10 cellular contexts compared by ENCODE assay signal in genomic region chr2:130142396-130143265, GRCh38. TPM values are rescaled to one million over a fixed set of nuclear protein-coding genes. Genes with fewer than 3 reads are reported as not detected.
DNase-seq lines count a peak whose midpoint lies in the region; ATAC-seq, FAIRE-seq and TF ChIP-seq lines count a peak whose summit lies in the region.
"Not testable (repeated sequence)": the region's sequence is repeated elsewhere in the genome, so short reads cannot be mapped to it uniquely, and the experiment has no call there.
"Had no signal": no experiment of that assay in that cellular context is flagged by ENCODE, and none has a peak within 500 bp of the region (broad histone marks: within the 10 kb centered on the region; RNA-seq: fewer than 3 reads in every experiment).

No MANE protein-coding gene starts in this region.

- H3K9ac ChIP-seq in BLaER1 treated with 17β-estradiol and CSF1 and Interleukin-3, amounts not matched to agents 10 nM and 100 nM; GM12878 (ENCODE audit: control insufficient read depth, insufficient read depth, low read length): not testable (repeated sequence)

- TF ChIP-seq EP300 in GM12878 (IDR thresholded peaks at IDR 0.05; ENCODE audit: borderline replicate concordance in 1 of 2, control insufficient read depth in 1 of 2, low read depth in 2 of 2, low read length in 2 of 2); sigmoid colon (IDR thresholded peaks at IDR 0.05): not testable (repeated sequence)

- WGBS in GM12878 (ENCODE audit: insufficient coverage, insufficient replicate concordance, low lambda C conversion rate, missing lambda C conversion rate) = 83% methylated on average over 11 of the region's 13 CpGs
- 89 to 90% methylated on average over 13 of the region's 13 CpGs for WGBS in sigmoid colon, 2 donors

- not testable (repeated sequence) for TF ChIP-seq POLR2A in GM12878 (IDR thresholded peaks at IDR 0.05; ENCODE audit: low read depth, low read length); sigmoid colon (IDR thresholded peaks at IDR 0.05)

- TF ChIP-seq CTCF in GM12878 (IDR thresholded peaks at IDR 0.05 in 2 of 3, conservative IDR thresholded peaks at IDR 0.05 in 1 of 3; ENCODE audit: control insufficient read depth in 2 of 3, extremely low read depth in 1 of 3, insufficient read depth in 1 of 3, low read depth in 3 of 3, low read length in 3 of 3); endothelial cell (IDR thresholded peaks at IDR 0.05; ENCODE audit: unreplicated experiment); nephron progenitor cell (IDR thresholded peaks at IDR 0.05); sigmoid colon (IDR thresholded peaks at IDR 0.05): not testable (repeated sequence)

- H3K36me3 ChIP-seq in BLaER1 treated with 17β-estradiol and CSF1 and Interleukin-3, amounts not matched to agents 10 nM and 100 nM; GM12878 (ENCODE audit: control insufficient read depth in 2 of 2, insufficient read depth in 2 of 2, low read length in 1 of 2); sigmoid colon: not testable (repeated sequence)

- not testable (repeated sequence) for H3K9me3 ChIP-seq in BLaER1 treated with 17β-estradiol and CSF1 and Interleukin-3, amounts not matched to agents 10 nM and 100 nM (replicated peaks in 1 of 11); GM12878 (replicated peaks; ENCODE audit: control insufficient read depth, insufficient read depth, low read length); sigmoid colon

- not testable (repeated sequence) for DNase-seq in activated T-helper 1 cell treated with anti-CD3 and anti-CD28 coated beads, Interleukin-12 subunit alpha, Interleukin-12 subunit beta, Interleukin-2, Interleukin-4 antibody, amounts not matched to agents 30 ng/mL and 10 ng/mL and 1 ng/mL, durations not matched to agents 14 hours and 24 hours and 36 hours (ENCODE audit: low spot score); GM12878 (ENCODE audit: low read depth, low spot score); endothelial cell (ENCODE audit: low spot score); nephron progenitor cell
- DNase-seq in memory B cell (ENCODE audit: low spot score in 2 of 2) = peak in 1 of 2 donors; percentile 8
- DNase-seq in sigmoid colon = peak; percentile 30

- H4K20me1 ChIP-seq in BLaER1 treated with 17β-estradiol and CSF1 and Interleukin-3, amounts not matched to agents 10 nM and 100 nM; GM12878 (ENCODE audit: control insufficient read depth, insufficient read depth): not testable (repeated sequence)

- peak; percentile 1 for ATAC-seq in HG02610 (IDR thresholded peaks at IDR 0.05; ENCODE audit: unreplicated experiment)
- not testable (repeated sequence) for ATAC-seq in GM12878; memory B cell (ENCODE audit: low read depth)

- H3K4me1 ChIP-seq in BLaER1 treated with 17β-estradiol and CSF1 and Interleukin-3, amounts not matched to agents 10 nM and 100 nM = peaks cover 0 to 19% (median 7%) of the 10 kb centered on the region in 10 experiments; a peak in 14 of 20 replicates
- H3K4me1 ChIP-seq in GM12878 (ENCODE audit: control insufficient read depth, insufficient read depth, low read length); sigmoid colon: not testable (repeated sequence)

- POLR2A ChIA-PET in GM12878 (lab: Charles Lee) = not testable (repeated sequence)

- H2AFZ ChIP-seq in GM12878 (ENCODE audit: control insufficient read depth, low read depth, low read length) = not testable (repeated sequence)

- intact Hi-C loops in activated T-helper 1 cell treated with anti-CD3 and anti-CD28 coated beads, Interleukin-12 subunit alpha, Interleukin-12 subunit beta, Interleukin-2, Interleukin-4 antibody, amounts not matched to agents 30 ng/mL and 10 ng/mL and 1 ng/mL, durations not matched to agents 14 hours and 24 hours and 36 hours (cut with micrococcal nuclease); GM12878 (cut with micrococcal nuclease; ENCODE audit: unreplicated experiment); sigmoid colon (cut with DNase I): not testable (repeated sequence)

- CTCF ChIA-PET in GM12878 (lab: Yijun Ruan, JAX) = not testable (repeated sequence)

- not testable (repeated sequence) for H3K36me3 Mint-ChIP-seq in activated T-helper 1 cell treated with anti-CD3 and anti-CD28 coated beads, Interleukin-12 subunit alpha, Interleukin-12 subunit beta, Interleukin-2, Interleukin-4 antibody, amounts not matched to agents 30 ng/mL and 10 ng/mL and 1 ng/mL, durations not matched to agents 14 hours and 24 hours and 36 hours (ENCODE audit: low read depth); endothelial cell (ENCODE audit: low read depth, unreplicated experiment); memory B cell; nephron progenitor cell (ENCODE audit: low read depth)

- H3K27ac Mint-ChIP-seq in activated T-helper 1 cell treated with anti-CD3 and anti-CD28 coated beads, Interleukin-12 subunit alpha, Interleukin-12 subunit beta, Interleukin-2, Interleukin-4 antibody, amounts not matched to agents 30 ng/mL and 10 ng/mL and 1 ng/mL, durations not matched to agents 14 hours and 24 hours and 36 hours; nephron progenitor cell: not testable (repeated sequence)
- H3K27ac Mint-ChIP-seq in endothelial cell (ENCODE audit: unreplicated experiment) (peak overlapping the region; percentile 61), memory B cell (peak overlapping the region; percentile 1)

- not testable (repeated sequence) for H3K27me3 Mint-ChIP-seq in activated T-helper 1 cell treated with anti-CD3 and anti-CD28 coated beads, Interleukin-12 subunit alpha, Interleukin-12 subunit beta, Interleukin-2, Interleukin-4 antibody, amounts not matched to agents 30 ng/mL and 10 ng/mL and 1 ng/mL, durations not matched to agents 14 hours and 24 hours and 36 hours (ENCODE audit: insufficient read depth); endothelial cell (ENCODE audit: unreplicated experiment); memory B cell; nephron progenitor cell (ENCODE audit: low read depth, poor library complexity)

- not testable (repeated sequence) for H3K27ac ChIP-seq in BLaER1 treated with 17β-estradiol and CSF1 and Interleukin-3, amounts not matched to agents 10 nM and 100 nM; GM12878 (ENCODE audit: control insufficient read depth, insufficient read depth); sigmoid colon

- not testable (repeated sequence) for H3K4me3 ChIP-seq in BLaER1 treated with 17β-estradiol and CSF1 and Interleukin-3, amounts not matched to agents 10 nM and 100 nM; GM12878; sigmoid colon

- not testable (repeated sequence) for H3K9me3 Mint-ChIP-seq in activated T-helper 1 cell treated with anti-CD3 and anti-CD28 coated beads, Interleukin-12 subunit alpha, Interleukin-12 subunit beta, Interleukin-2, Interleukin-4 antibody, amounts not matched to agents 30 ng/mL and 10 ng/mL and 1 ng/mL, durations not matched to agents 14 hours and 24 hours and 36 hours; endothelial cell (ENCODE audit: unreplicated experiment); memory B cell; nephron progenitor cell

- not testable (repeated sequence) for H3K79me2 ChIP-seq in GM12878 (ENCODE audit: control insufficient read depth, insufficient read depth, low read length)

- H3K27me3 ChIP-seq in BLaER1 treated with 17β-estradiol and CSF1 and Interleukin-3, amounts not matched to agents 10 nM and 100 nM = peaks cover 13 to 31% (median 24%) of the 10 kb centered on the region in 11 experiments
- not testable (repeated sequence) for H3K27me3 ChIP-seq in GM12878 (replicated peaks in 1 of 2; ENCODE audit: control insufficient read depth in 2 of 2, insufficient read depth in 2 of 2, low read length in 1 of 2); sigmoid colon

- H3K4me2 ChIP-seq in BLaER1 treated with 17β-estradiol and CSF1 and Interleukin-3, amounts not matched to agents 10 nM and 100 nM = peak overlapping the region in 7 of 11 experiments; percentile 49 to 73 (median 60); a peak in 9 of 22 replicates
- not testable (repeated sequence) for H3K4me2 ChIP-seq in GM12878 (ENCODE audit: control insufficient read depth, insufficient read depth)

- H3K4me3 Mint-ChIP-seq in activated T-helper 1 cell treated with anti-CD3 and anti-CD28 coated beads, Interleukin-12 subunit alpha, Interleukin-12 subunit beta, Interleukin-2, Interleukin-4 antibody, amounts not matched to agents 30 ng/mL and 10 ng/mL and 1 ng/mL, durations not matched to agents 14 hours and 24 hours and 36 hours = peak overlapping the region; percentile 45
- H3K4me3 Mint-ChIP-seq in endothelial cell (ENCODE audit: unreplicated experiment); memory B cell: not testable (repeated sequence)
- peak overlapping the region; percentile 82 for H3K4me3 Mint-ChIP-seq in nephron progenitor cell

- SMC1A ChIA-PET in GM12878 (lab: Charles Lee; ENCODE audit: uncharacterized antibody, unreplicated experiment) = interaction anchor here (0.8 kb wide), 1 partner anchor 38 kb away, joined by 3 read pairs; no protein-coding TSS in a partner anchor

- FAIRE-seq in GM12878 (lab: Jason Lieb, UNC) = peak; percentile 74

- not testable (repeated sequence) for TF ChIP-seq RAD21 in GM12878 (IDR thresholded peaks at IDR 0.05; ENCODE audit: insufficient read depth, low read depth, low read length)

- in situ Hi-C loops in GM12878 (cut with MboI) = not testable (repeated sequence)

- RAD21 ChIA-PET in GM12878 (lab: Charles Lee; ENCODE audit: unreplicated experiment) = not testable (repeated sequence)

- BruUV-seq in GM12878 (replicated peaks; lab: Mats Ljungman, UMichigan) = not testable (repeated sequence)

- not testable (repeated sequence) for H3K4me1 Mint-ChIP-seq in activated T-helper 1 cell treated with anti-CD3 and anti-CD28 coated beads, Interleukin-12 subunit alpha, Interleukin-12 subunit beta, Interleukin-2, Interleukin-4 antibody, amounts not matched to agents 30 ng/mL and 10 ng/mL and 1 ng/mL, durations not matched to agents 14 hours and 24 hours and 36 hours (ENCODE audit: low read depth); endothelial cell (ENCODE audit: unreplicated experiment); memory B cell
- H3K4me1 Mint-ChIP-seq in nephron progenitor cell = peaks cover 26% of the 10 kb centered on the region

RNA-seq across cellular contexts. Expression of gene CCDC74B, which starts 2.3 kb away (rescaled TPM):
- total RNA-seq in activated T-helper 1 cell treated with anti-CD3 and anti-CD28 coated beads, Interleukin-12 subunit alpha, Interleukin-12 subunit beta, Interleukin-2, Interleukin-4 antibody, amounts not matched to agents 30 ng/mL and 10 ng/mL and 1 ng/mL, durations not matched to agents 14 hours and 24 hours and 36 hours = 0.52 and 1.8 TPM in 2 replicates
- total RNA-seq in GM12878 (2013; cell fraction: nucleolus; rRNA removed) = 6.1 and 10.3 TPM in 2 replicates
- total RNA-seq in GM12878 (2014; rRNA removed) = 15.3 and 17.9 TPM in 2 replicates
- 6.1 and 7.2 TPM in 2 replicates for total RNA-seq in GM12878 (2014; rRNA removed; fragmentation: Illumina TruSeq; extraction: Trizol)
- total RNA-seq in GM12878 (2021) = 14.4 and 15.3 TPM in 2 replicates
- polyA plus RNA-seq in GM12878 (2011; ENCODE audit: low read depth) = 2.8 TPM
- 8.9 and 10.7 TPM in 2 replicates for polyA plus RNA-seq in GM12878 (2011; rRNA removed)
- 13.9 and 21.5 TPM in 2 replicates for polyA plus RNA-seq in GM12878 (2011; cell fraction: cytosol; rRNA removed)
- 98.8 and 108 TPM in 2 replicates for polyA plus RNA-seq in GM12878 (2011; cell fraction: nucleus; rRNA removed)
- 6.3 and 7.4 TPM in 2 replicates for polyA plus RNA-seq in GM12878 (2012)
- 2.2 and 6.5 TPM in 2 replicates for polyA plus RNA-seq in GM12878 (2014; fragmentation: Illumina TruSeq; extraction: Trizol)
- polyA plus RNA-seq in GM12878 (2014; fragmentation: Nextera tagmentation; extraction: Ambion mirVana) = 1 to 10 TPM in 1 of 2 experiments, under 1 TPM in 1; 0.52 to 2.9 TPM
- polyA plus RNA-seq in GM12878 (2014; rRNA removed) = 21.2 and 26.2 TPM in 2 replicates
- polyA plus RNA-seq in GM12878 (2016; fragmentation: Nextera tagmentation; extraction: Ambion mirVana) = 10 to 100 TPM in 1 of 2 experiments, 1 to 10 TPM in 1; 8.8 to 11.3 TPM
- 2.9 and 8.8 TPM in 2 replicates for polyA minus RNA-seq in GM12878 (2011; rRNA and poly(A)+ RNA removed)
- polyA minus RNA-seq in GM12878 (2011; cell fraction: cytosol; rRNA and poly(A)+ RNA removed) = 1.9 and 2.4 TPM in 2 replicates
- polyA minus RNA-seq in GM12878 (2011; cell fraction: nucleus; rRNA and poly(A)+ RNA removed) = 9.1 and 10.7 TPM in 2 replicates
- total RNA-seq in endothelial cell (ENCODE audit: unreplicated experiment) = 20.4 TPM
- 1 to 10 TPM; 3.2 to 9.7 (median 4.1) TPM for total RNA-seq in sigmoid colon
- 1 to 10 TPM in 1 of 3 donors, under 1 TPM in 1, not detected in 1; 0.60 to 1.6 TPM for polyA plus RNA-seq in sigmoid colon

RNA-seq across cellular contexts. Expression of gene POTEF, which starts 13.6 kb away (rescaled TPM):
- total RNA-seq in activated T-helper 1 cell treated with anti-CD3 and anti-CD28 coated beads, Interleukin-12 subunit alpha, Interleukin-12 subunit beta, Interleukin-2, Interleukin-4 antibody, amounts not matched to agents 30 ng/mL and 10 ng/mL and 1 ng/mL, durations not matched to agents 14 hours and 24 hours and 36 hours = not detected in 2 replicates
- not detected in 2 replicates for total RNA-seq in GM12878 (2013; cell fraction: nucleolus; rRNA removed)
- 0.11 TPM in 1 of 2 replicates, not detected in the other for total RNA-seq in GM12878 (2014; rRNA removed)
- not detected in 2 replicates for total RNA-seq in GM12878 (2014; rRNA removed; fragmentation: Illumina TruSeq; extraction: Trizol)
- not detected in 2 replicates for total RNA-seq in GM12878 (2021)
- polyA plus RNA-seq in GM12878 (2011; ENCODE audit: low read depth) = not detected
- polyA plus RNA-seq in GM12878 (2011; rRNA removed) = not detected in 2 replicates
- polyA plus RNA-seq in GM12878 (2011; cell fraction: cytosol; rRNA removed) = not detected in 2 replicates
- not detected in 2 replicates for polyA plus RNA-seq in GM12878 (2011; cell fraction: nucleus; rRNA removed)
- not detected in 2 replicates for polyA plus RNA-seq in GM12878 (2012)
- polyA plus RNA-seq in GM12878 (2014; fragmentation: Illumina TruSeq; extraction: Trizol) = 0.03 TPM in 1 of 2 replicates, not detected in the other
- polyA plus RNA-seq in GM12878 (2014; fragmentation: Nextera tagmentation; extraction: Ambion mirVana) = not detected
- 0.05 TPM in 1 of 2 replicates, not detected in the other for polyA plus RNA-seq in GM12878 (2014; rRNA removed)
- not detected for polyA plus RNA-seq in GM12878 (2016; fragmentation: Nextera tagmentation; extraction: Ambion mirVana)
- not detected in 2 replicates for polyA minus RNA-seq in GM12878 (2011; rRNA and poly(A)+ RNA removed)
- polyA minus RNA-seq in GM12878 (2011; cell fraction: cytosol; rRNA and poly(A)+ RNA removed) = not detected in 2 replicates
- polyA minus RNA-seq in GM12878 (2011; cell fraction: nucleus; rRNA and poly(A)+ RNA removed) = not detected in 2 replicates
- 1.1 TPM for total RNA-seq in endothelial cell (ENCODE audit: unreplicated experiment)
- not detected for total RNA-seq in sigmoid colon
- polyA plus RNA-seq in sigmoid colon = not detected
- total RNA-seq: A172 had no signal

RNA-seq across cellular contexts. Expression of gene SMPD4, which starts 38.8 kb away (rescaled TPM):
- total RNA-seq in activated T-helper 1 cell treated with anti-CD3 and anti-CD28 coated beads, Interleukin-12 subunit alpha, Interleukin-12 subunit beta, Interleukin-2, Interleukin-4 antibody, amounts not matched to agents 30 ng/mL and 10 ng/mL and 1 ng/mL, durations not matched to agents 14 hours and 24 hours and 36 hours = 92.3 and 99.0 TPM in 2 replicates
- total RNA-seq in GM12878 (2013; cell fraction: nucleolus; rRNA removed) = 50.9 and 62.7 TPM in 2 replicates
- 36.1 and 45.9 TPM in 2 replicates for total RNA-seq in GM12878 (2014; rRNA removed)
- total RNA-seq in GM12878 (2014; rRNA removed; fragmentation: Illumina TruSeq; extraction: Trizol) = 23.7 and 27.1 TPM in 2 replicates
- total RNA-seq in GM12878 (2021) = 78.2 and 79.5 TPM in 2 replicates
- polyA plus RNA-seq in GM12878 (2011; ENCODE audit: low read depth) = 24.0 TPM
- polyA plus RNA-seq in GM12878 (2011; rRNA removed) = 13.7 and 26.0 TPM in 2 replicates
- 40.3 and 41.5 TPM in 2 replicates for polyA plus RNA-seq in GM12878 (2011; cell fraction: cytosol; rRNA removed)
- polyA plus RNA-seq in GM12878 (2011; cell fraction: nucleus; rRNA removed) = 206 and 236 TPM in 2 replicates
- 45.1 and 45.4 TPM in 2 replicates for polyA plus RNA-seq in GM12878 (2012)
- 23.4 and 45.4 TPM in 2 replicates for polyA plus RNA-seq in GM12878 (2014; fragmentation: Illumina TruSeq; extraction: Trizol)
- 10 to 100 TPM in 1 of 2 experiments, 1 to 10 TPM in 1; 5.0 to 10.4 TPM for polyA plus RNA-seq in GM12878 (2014; fragmentation: Nextera tagmentation; extraction: Ambion mirVana)
- polyA plus RNA-seq in GM12878 (2014; rRNA removed) = 60.4 and 62.8 TPM in 2 replicates
- polyA plus RNA-seq in GM12878 (2016; fragmentation: Nextera tagmentation; extraction: Ambion mirVana) = 10 to 100 TPM; 79.0 to 82.0 TPM
- polyA minus RNA-seq in GM12878 (2011; rRNA and poly(A)+ RNA removed) = 30.1 and 47.9 TPM in 2 replicates
- polyA minus RNA-seq in GM12878 (2011; cell fraction: cytosol; rRNA and poly(A)+ RNA removed) = 31.5 and 33.1 TPM in 2 replicates
- polyA minus RNA-seq in GM12878 (2011; cell fraction: nucleus; rRNA and poly(A)+ RNA removed) = 49.7 and 96.1 TPM in 2 replicates
- total RNA-seq in endothelial cell (ENCODE audit: unreplicated experiment) = 65.6 TPM
- total RNA-seq in sigmoid colon = 10 to 100 TPM; 18.1 to 47.9 (median 26.2) TPM
- polyA plus RNA-seq in sigmoid colon = 10 to 100 TPM; 12.3 to 42.7 (median 15.6) TPM

RNA-seq across cellular contexts. Expression of gene MZT2B, which starts 39.4 kb away (rescaled TPM):
- total RNA-seq in activated T-helper 1 cell treated with anti-CD3 and anti-CD28 coated beads, Interleukin-12 subunit alpha, Interleukin-12 subunit beta, Interleukin-2, Interleukin-4 antibody, amounts not matched to agents 30 ng/mL and 10 ng/mL and 1 ng/mL, durations not matched to agents 14 hours and 24 hours and 36 hours = 289 and 294 TPM in 2 replicates
- total RNA-seq in GM12878 (2013; cell fraction: nucleolus; rRNA removed) = 32.3 and 32.4 TPM in 2 replicates
- total RNA-seq in GM12878 (2014; rRNA removed) (321 and 369 TPM in 2 replicates), GM12878 (2014; rRNA removed; fragmentation: Illumina TruSeq; extraction: Trizol) (45.7 and 51.5 TPM in 2 replicates), GM12878 (2021) (399 and 409 TPM in 2 replicates), endothelial cell (ENCODE audit: unreplicated experiment) (152 TPM), sigmoid colon (100 to 1,000 TPM in 3 of 4 donors, 10 to 100 TPM in 1; 97.8 to 187 (median 162) TPM)
- polyA plus RNA-seq in GM12878 (2011; ENCODE audit: low read depth) = 73.9 TPM
- polyA plus RNA-seq in GM12878 (2011; rRNA removed) (60.4 and 104 TPM in 2 replicates), GM12878 (2014; fragmentation: Illumina TruSeq; extraction: Trizol) (7.2 TPM in 1 of 2 replicates, not detected in the other), GM12878 (2014; fragmentation: Nextera tagmentation; extraction: Ambion mirVana) (10 to 100 TPM in 1 of 2 experiments, 1 to 10 TPM in 1; 6.3 to 20.4 TPM), GM12878 (2014; rRNA removed) (292 and 388 TPM in 2 replicates), GM12878 (2016; fragmentation: Nextera tagmentation; extraction: Ambion mirVana) (100 to 1,000 TPM; 294 to 320 TPM), sigmoid colon (100 to 1,000 TPM; 152 to 259 (median 215) TPM)
- polyA plus RNA-seq in GM12878 (2011; cell fraction: cytosol; rRNA removed) = 73.9 and 197 TPM in 2 replicates
- 64.2 and 65.3 TPM in 2 replicates for polyA plus RNA-seq in GM12878 (2011; cell fraction: nucleus; rRNA removed)
- polyA plus RNA-seq in GM12878 (2012) = 257 and 266 TPM in 2 replicates
- 6.4 and 15.5 TPM in 2 replicates for polyA minus RNA-seq in GM12878 (2011; rRNA and poly(A)+ RNA removed)
- 32.7 and 37.4 TPM in 2 replicates for polyA minus RNA-seq in GM12878 (2011; cell fraction: cytosol; rRNA and poly(A)+ RNA removed)
- 19.1 and 33.1 TPM in 2 replicates for polyA minus RNA-seq in GM12878 (2011; cell fraction: nucleus; rRNA and poly(A)+ RNA removed)

RNA-seq across cellular contexts. Expression of gene TUBA3E, which starts 55.6 kb away (rescaled TPM):
- not detected in 2 replicates for total RNA-seq in activated T-helper 1 cell treated with anti-CD3 and anti-CD28 coated beads, Interleukin-12 subunit alpha, Interleukin-12 subunit beta, Interleukin-2, Interleukin-4 antibody, amounts not matched to agents 30 ng/mL and 10 ng/mL and 1 ng/mL, durations not matched to agents 14 hours and 24 hours and 36 hours
- not detected in 2 replicates for total RNA-seq in GM12878 (2013; cell fraction: nucleolus; rRNA removed)
- total RNA-seq in GM12878 (2014; rRNA removed) = not detected in 2 replicates
- total RNA-seq in GM12878 (2014; rRNA removed; fragmentation: Illumina TruSeq; extraction: Trizol) = not detected in 2 replicates
- total RNA-seq in GM12878 (2021) = not detected in 2 replicates
- polyA plus RNA-seq in GM12878 (2011; ENCODE audit: low read depth) = not detected
- polyA plus RNA-seq in GM12878 (2011; rRNA removed) = not detected in 2 replicates
- not detected in 2 replicates for polyA plus RNA-seq in GM12878 (2011; cell fraction: cytosol; rRNA removed)
- polyA plus RNA-seq in GM12878 (2011; cell fraction: nucleus; rRNA removed) = not detected in 2 replicates
- not detected in 2 replicates for polyA plus RNA-seq in GM12878 (2012)
- not detected in 2 replicates for polyA plus RNA-seq in GM12878 (2014; fragmentation: Illumina TruSeq; extraction: Trizol)
- polyA plus RNA-seq in GM12878 (2014; fragmentation: Nextera tagmentation; extraction: Ambion mirVana) = not detected
- polyA plus RNA-seq in GM12878 (2014; rRNA removed) = not detected in 2 replicates
- not detected for polyA plus RNA-seq in GM12878 (2016; fragmentation: Nextera tagmentation; extraction: Ambion mirVana)
- not detected in 2 replicates for polyA minus RNA-seq in GM12878 (2011; rRNA and poly(A)+ RNA removed)
- not detected in 2 replicates for polyA minus RNA-seq in GM12878 (2011; cell fraction: cytosol; rRNA and poly(A)+ RNA removed)
- not detected in 2 replicates for polyA minus RNA-seq in GM12878 (2011; cell fraction: nucleus; rRNA and poly(A)+ RNA removed)
- not detected for total RNA-seq in endothelial cell (ENCODE audit: unreplicated experiment)
- total RNA-seq in sigmoid colon = not detected
- polyA plus RNA-seq in sigmoid colon = under 1 TPM in 1 of 3 donors, not detected in 2; 0.09 TPM
- total RNA-seq: A172, H1 had no signal
- polyA plus RNA-seq: H1 had no signal
